Comparison of ENCODE assay signal across 8 cellular contexts in the genomic region with DNA sequence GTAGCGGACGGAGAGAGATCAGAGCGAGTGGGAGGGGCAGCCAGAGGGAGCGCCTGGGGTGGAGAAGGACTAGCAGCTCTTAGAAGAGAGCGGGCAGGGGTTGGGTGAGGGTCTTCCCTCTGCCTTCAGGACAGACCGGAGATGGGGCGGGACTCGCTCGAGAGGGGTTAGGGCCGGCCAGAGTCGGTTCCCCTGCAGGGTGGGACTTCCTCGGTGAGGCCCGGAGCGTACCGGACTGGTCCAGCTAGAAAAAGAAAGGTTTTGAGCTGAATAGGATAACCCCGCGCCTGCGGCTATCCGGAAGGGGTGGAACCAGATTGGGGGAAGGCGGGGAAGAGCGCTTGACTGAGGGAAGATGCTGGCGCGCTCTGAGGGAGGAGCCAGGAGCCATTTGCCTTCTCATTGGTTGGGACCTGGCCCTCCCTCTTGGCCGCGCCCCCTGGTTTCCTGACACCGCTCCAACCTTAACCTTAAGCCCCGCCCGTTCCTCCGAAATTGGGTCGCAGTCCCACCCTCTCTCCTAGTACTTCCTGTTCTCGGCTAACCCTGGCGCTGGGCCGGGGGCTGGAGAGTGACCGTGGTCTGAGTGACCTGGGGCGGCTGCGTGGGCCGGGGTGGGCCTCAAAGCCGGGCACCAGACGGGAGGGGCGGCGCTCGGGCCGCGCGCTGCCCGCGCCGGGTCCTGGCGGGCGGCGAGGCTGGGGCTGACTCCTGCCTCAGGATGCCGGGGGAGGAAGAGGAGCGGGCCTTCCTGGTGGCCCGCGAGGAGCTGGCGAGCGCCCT. TPM values are rescaled to one million over a fixed set of nuclear protein-coding genes. Genes with fewer than 3 reads are reported as not detected.
DNase-seq lines count a peak whose midpoint lies in the region; ATAC-seq and TF ChIP-seq lines count a peak whose summit lies in the region.

A gene (plus strand): TSS at position 521 of the 783 bp plus-strand sequence. CDS start 201 bp downstream, at position 722.

- peak; percentile 97 for DNase-seq in GM04504 (ENCODE audit: low read depth)
- peak; percentile 86 for DNase-seq in NCI-H1048 (lab: John Stamatoyannopoulos, UW)
- peak; percentile 96 for DNase-seq in SK-N-SH
- peak; percentile 99 for DNase-seq in activated naive CD4-positive, alpha-beta T cell treated with anti-CD3 and anti-CD28 coated beads, Interleukin-2, amount 50 U/mL, for 16 hours
- peak; percentile 99 for DNase-seq in globus pallidus (ENCODE audit: low spot score)
- DNase-seq in omental fat pad (ENCODE audit: low spot score) = peak; percentile 90
- DNase-seq in testis = peak; percentile 99

- H3K27ac ChIP-seq in SK-N-SH (ENCODE audit: low read depth in 2 of 2, low read length in 1 of 2) (peak within 1 kb of the TSS; percentile 92 to 97), testis (peak within 1 kb of the TSS; percentile 89 to 91)

- H3K27me3 ChIP-seq in SK-N-SH (ENCODE audit: insufficient read depth) (no peaks in the 10 kb centered on the region), testis (no peaks in the 10 kb centered on the region)

- peaks cover 10% of the 10 kb centered on the region; the same call in 1 of the 2 replicates for H4K20me1 ChIP-seq in SK-N-SH (ENCODE audit: insufficient read depth)

- CTCF ChIA-PET in SK-N-SH (lab: Yijun Ruan, JAX) = interaction anchor here (0.9 to 4.6 kb wide), 7 partner anchors 9 to 89 kb away, joined by 3 to 38 read pairs (median 6); a partner anchor contains a TSS

- H3K79me2 ChIP-seq in SK-N-SH (ENCODE audit: insufficient read depth) = peaks cover 58% of the 10 kb centered on the region

- no peak for TF ChIP-seq EP300 in SK-N-SH (IDR thresholded peaks at IDR 0.05; ENCODE audit: borderline replicate concordance in 1 of 2, low read depth in 1 of 2, low read length in 1 of 2)

- WGBS in SK-N-SH (ENCODE audit: low lambda C conversion rate) = 1% methylated on average over 34 of the region's 57 CpGs
- 0 to 1% methylated on average over 29 to 51 of the region's 57 CpGs for WGBS in testis, 2 donors

- no peaks in the 10 kb centered on the region for H3K9me2 ChIP-seq in SK-N-SH

- H3K4me3 ChIP-seq in SK-N-SH (ENCODE audit: low read depth in 2 of 2, low read length in 1 of 2) (peak within 1 kb of the TSS; percentile 93 to 98), testis (peak within 1 kb of the TSS; percentile 91 to 95)

- TF ChIP-seq CTCF in SK-N-SH (IDR thresholded peaks at IDR 0.05) (no peak), omental fat pad (IDR thresholded peaks at IDR 0.05) (no peak), testis (IDR thresholded peaks at IDR 0.05) (no peak)

- H3K36me3 ChIP-seq in SK-N-SH (replicated peaks in 1 of 2; ENCODE audit: control insufficient read depth in 1 of 2, insufficient read depth in 2 of 2, low read length in 1 of 2) (peaks cover 29 to 54% of the 10 kb centered on the region in 2 experiments), testis (ENCODE audit: low read depth, missing control alignments) (no peaks in the 10 kb centered on the region)

- intact Hi-C loops in testis (cut with DNase I; ENCODE audit: low total_unique reads) = no loop called here

- H2AFZ ChIP-seq in SK-N-SH (ENCODE audit: low read depth) = peak within 1 kb of the TSS; percentile 92

- POLR2A ChIA-PET in SK-N-SH (lab: Yijun Ruan, JAX) = interaction anchor here (0.7 to 3.9 kb wide), 14 partner anchors 9 to 95 kb away, joined by 3 to 50 read pairs (median 7); a partner anchor contains a TSS

- no peak for TF ChIP-seq POLR2A in testis (IDR thresholded peaks at IDR 0.05)

- H3F3A ChIP-seq in SK-N-SH (replicated peaks; ENCODE audit: insufficient read depth) = peaks cover 12% of the 10 kb centered on the region

- H3K4me2 ChIP-seq in SK-N-SH = peak within 1 kb of the TSS; percentile 83

- ATAC-seq in HG02571 (IDR thresholded peaks at IDR 0.05; ENCODE audit: unreplicated experiment) (peak; percentile 74), omental fat pad (ENCODE audit: low FRiP score) (peak; percentile 95)

- H3K9me3 ChIP-seq in SK-N-SH = no peaks in the 10 kb centered on the region
- H3K9me3 ChIP-seq in testis = no peaks in the 10 kb centered on the region

- no peak for TF ChIP-seq RAD21 in SK-N-SH (IDR thresholded peaks at IDR 0.05; ENCODE audit: low read length)

- peak within 1 kb of the TSS; percentile 79 for H3K9ac ChIP-seq in SK-N-SH

- H3K4me1 ChIP-seq in SK-N-SH (ENCODE audit: control insufficient read depth in 1 of 2, insufficient read depth in 2 of 2, low read depth in 1 of 2, low read length in 1 of 2) = peaks cover 11 to 22% of the 10 kb centered on the region in 2 experiments
- H3K4me1 ChIP-seq in testis = peaks cover 17% of the 10 kb centered on the region

TF ChIP-seq in SK-N-SH, 30 proteins besides CTCF, POLR2A, EP300 and RAD21:
- TF ChIP-seq FOXJ3 (CRISPR knock-in tag; IDR thresholded peaks at IDR 0.05) (no peak), GABPA (IDR thresholded peaks at IDR 0.05; ENCODE audit: low read depth) (peak; percentile 81), TAF1 (IDR thresholded peaks at IDR 0.05; ENCODE audit: borderline replicate concordance, low read depth, low read length) (peak; percentile 22), MXI1 (IDR thresholded peaks at IDR 0.05; ENCODE audit: low read depth, low read length) (0 out of 2 replicates have a peak, but pooled peaks have one; percentile 40), SIN3A (IDR thresholded peaks at IDR 0.05; ENCODE audit: borderline replicate concordance, low read depth, low read length) (peak; percentile 53; the same call in 1 of the 2 replicates), POLR2AphosphoS5 (IDR thresholded peaks at IDR 0.05; ENCODE audit: low read depth, low read length) (peak; percentile 77), ELF1 (IDR thresholded peaks at IDR 0.05) (peak; percentile 32; the same call in 1 of the 2 replicates), TCF12 (IDR thresholded peaks at IDR 0.05) (no peak)
- TF ChIP-seq, protein P1, sequence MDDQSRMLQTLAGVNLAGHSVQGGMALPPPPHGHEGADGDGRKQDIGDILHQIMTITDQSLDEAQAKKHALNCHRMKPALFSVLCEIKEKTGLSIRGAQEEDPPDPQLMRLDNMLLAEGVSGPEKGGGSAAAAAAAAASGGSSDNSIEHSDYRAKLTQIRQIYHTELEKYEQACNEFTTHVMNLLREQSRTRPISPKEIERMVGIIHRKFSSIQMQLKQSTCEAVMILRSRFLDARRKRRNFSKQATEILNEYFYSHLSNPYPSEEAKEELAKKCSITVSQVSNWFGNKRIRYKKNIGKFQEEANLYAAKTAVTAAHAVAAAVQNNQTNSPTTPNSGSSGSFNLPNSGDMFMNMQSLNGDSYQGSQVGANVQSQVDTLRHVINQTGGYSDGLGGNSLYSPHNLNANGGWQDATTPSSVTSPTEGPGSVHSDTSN (IDR thresholded peaks at IDR 0.05) = 0 out of 2 replicates have a peak, but pooled peaks have one; percentile 35

RNA-seq across cellular contexts. Expression of the gene that starts here (rescaled TPM):
- polyA plus RNA-seq in SK-N-SH (2012; rRNA removed) (19.2 and 20.4 TPM in 2 replicates), testis (ENCODE audit: insufficient read depth, low read depth, low replicate concordance) (71.0 TPM)
- polyA plus RNA-seq in SK-N-SH (2012; cell fraction: cytosol; rRNA removed) = 9.2 and 13.6 TPM in 2 replicates
- 119 and 161 TPM in 2 replicates for polyA plus RNA-seq in SK-N-SH (2012; cell fraction: nucleus; rRNA removed)
- total RNA-seq in omental fat pad (10 to 100 TPM; 26.6 to 64.2 (median 37.8) TPM), testis (10 to 100 TPM; 94.5 to 96.8 TPM)

Comparison
In these comparisons a context has a peak if more than half of its experiments do, and no peak if none do; other contexts are left out.
1. Peak in every context shown above with its lines: DNase-seq, ATAC-seq, H3K4me3 ChIP-seq and H3K27ac ChIP-seq.